Comparison of ENCODE assay signal across 8 cellular contexts in the genomic region with DNA sequence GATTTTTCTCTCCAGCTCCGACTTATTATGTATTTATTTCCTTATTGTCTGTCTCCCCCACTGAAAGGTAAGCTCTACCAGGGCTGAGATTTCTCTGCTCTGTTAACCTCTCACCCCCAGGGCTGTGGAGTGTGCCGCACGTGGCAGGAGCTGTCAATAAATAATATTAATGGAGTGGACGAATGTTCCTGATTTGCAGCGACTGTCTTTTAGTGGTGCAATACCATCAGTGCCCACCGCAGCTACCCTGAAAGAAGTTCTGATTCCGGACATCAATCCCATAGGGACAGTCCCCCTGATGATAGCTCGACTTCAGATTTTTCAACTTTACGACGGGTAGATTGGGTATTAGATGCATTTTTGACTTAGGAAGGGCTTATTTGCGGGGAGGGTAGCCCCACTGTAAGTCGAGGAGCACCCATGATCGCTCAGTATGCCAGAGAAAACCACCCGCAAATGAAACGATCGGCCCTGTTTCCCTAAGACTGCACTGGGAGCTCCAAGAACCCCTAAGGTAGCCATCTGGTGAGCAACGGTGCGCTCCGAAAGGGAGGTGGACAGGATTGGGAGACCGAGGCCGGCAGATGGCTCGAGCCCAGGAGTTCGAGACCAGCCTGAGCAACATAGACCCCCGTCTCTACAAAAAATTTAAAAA. TPM values are rescaled to one million over a fixed set of nuclear protein-coding genes. Genes with fewer than 3 reads are reported as not detected.
DNase-seq lines count a peak whose midpoint lies in the region; ATAC-seq and TF ChIP-seq lines count a peak whose summit lies in the region.

No MANE protein-coding gene starts in this region.

- H3K9me3 Mint-ChIP-seq in activated B cell treated with CpG ODN at 0.5 μM for 24 hours, result no peaks in the 10 kb centered on the region
- no peaks in the 10 kb centered on the region for H3K9me3 Mint-ChIP-seq in stimulated activated effector memory CD8-positive, alpha-beta T cell treated with anti-CD3 and anti-CD28 coated beads, Interleukin-12 subunit alpha, Interleukin-12 subunit beta, amount 100 ng/mL, for 72 hours

- POLR2A ChIA-PET in activated B cell treated with CpG ODN at 0.5 μM for 24 hours (lab: Charles Lee), result interaction anchor here (0.5 to 1.6 kb wide), 6 partner anchors 14 to 1620 kb away, joined by 3 to 9 read pairs (median 4); a partner anchor contains a TSS

- H3K27ac ChIP-seq in 22Rv1 (peak overlapping the region; percentile 73), hepatocyte (peak overlapping the region; percentile 46)

- CTCF ChIA-PET in activated B cell treated with CpG ODN at 0.5 μM for 24 hours (lab: Charles Lee), result interaction anchor here (2.1 kb wide), 1 partner anchor 14 kb away, joined by 8 read pairs; no protein-coding TSS in a partner anchor

- peaks cover 37% of the 10 kb centered on the region for H3K79me2 ChIP-seq in hepatocyte

- peaks cover 2% of the 10 kb centered on the region for H3K36me3 Mint-ChIP-seq in activated B cell treated with CpG ODN at 0.5 μM for 24 hours (ENCODE audit: low read depth)
- H3K36me3 Mint-ChIP-seq in stimulated activated effector memory CD8-positive, alpha-beta T cell treated with anti-CD3 and anti-CD28 coated beads, Interleukin-12 subunit alpha, Interleukin-12 subunit beta, amount 100 ng/mL, for 72 hours, result peaks cover 46% of the 10 kb centered on the region

- H3K27me3 Mint-ChIP-seq in activated B cell treated with CpG ODN at 0.5 μM for 24 hours, result peaks cover 8% of the 10 kb centered on the region

- no peaks in the 10 kb centered on the region for H3K36me3 ChIP-seq in hepatocyte (replicated peaks; ENCODE audit: insufficient read depth, low read depth)

- H4K20me1 ChIP-seq in hepatocyte (ENCODE audit: insufficient read depth, poor library complexity, severe bottlenecking), result peaks cover 30% of the 10 kb centered on the region

- H3K4me1 ChIP-seq in hepatocyte (ENCODE audit: insufficient read depth), result peaks cover 22% of the 10 kb centered on the region

- peak overlapping the region; percentile 39 for H3K4me3 ChIP-seq in hepatocyte

- peaks cover 32% of the 10 kb centered on the region for H3K4me1 Mint-ChIP-seq in activated B cell treated with CpG ODN at 0.5 μM for 24 hours
- peaks cover 57% of the 10 kb centered on the region for H3K4me1 Mint-ChIP-seq in stimulated activated effector memory CD8-positive, alpha-beta T cell treated with anti-CD3 and anti-CD28 coated beads, Interleukin-12 subunit alpha, Interleukin-12 subunit beta, amount 100 ng/mL, for 72 hours

- H3K4me2 ChIP-seq in hepatocyte, result peak overlapping the region; percentile 90

- WGBS in hepatocyte (ENCODE audit: low lambda C conversion rate, missing lambda C conversion rate), result 35% methylated on average over 24 of the region's 24 CpGs

- DNase-seq in activated B cell treated with CpG ODN at 0.5 μM for 24 hours (no peak), hepatocyte (ENCODE audit: low spot score) (no peak), superior temporal gyrus (ENCODE audit: extremely low spot score) (no peak), NCI-H2029 (lab: John Stamatoyannopoulos, UW) (no peak), NCI-H510A (lab: John Stamatoyannopoulos, UW) (no peak)
- no peak for DNase-seq in stimulated activated effector memory CD8-positive, alpha-beta T cell treated with anti-CD3 and anti-CD28 coated beads, Interleukin-12 subunit alpha, Interleukin-12 subunit beta, amount 100 ng/mL, for 72 hours (ENCODE audit: low spot score in 2 of 2)

- peak overlapping the region; percentile 55 for H2AFZ ChIP-seq in hepatocyte

- H3K27me3 ChIP-seq in hepatocyte, result no peaks in the 10 kb centered on the region

- peak overlapping the region; percentile 82 for H3K27ac Mint-ChIP-seq in activated B cell treated with CpG ODN at 0.5 μM for 24 hours
- H3K27ac Mint-ChIP-seq in stimulated activated effector memory CD8-positive, alpha-beta T cell treated with anti-CD3 and anti-CD28 coated beads, Interleukin-12 subunit alpha, Interleukin-12 subunit beta, amount 100 ng/mL, for 72 hours, result peak overlapping the region; percentile 81

- H3K9me2 ChIP-seq in hepatocyte (replicated peaks; ENCODE audit: insufficient read depth), result no peaks in the 10 kb centered on the region

- intact Hi-C loops in activated B cell treated with CpG ODN at 0.5 μM for 24 hours (cut with micrococcal nuclease), result loop anchor here (1.0 to 2.0 kb wide), 4 partner anchors 81 to 1789 kb away; a partner anchor contains a TSS

- peak overlapping the region; percentile 89 for H3K4me3 Mint-ChIP-seq in activated B cell treated with CpG ODN at 0.5 μM for 24 hours
- H3K4me3 Mint-ChIP-seq in stimulated activated effector memory CD8-positive, alpha-beta T cell treated with anti-CD3 and anti-CD28 coated beads, Interleukin-12 subunit alpha, Interleukin-12 subunit beta, amount 100 ng/mL, for 72 hours, result peak overlapping the region; percentile 81

- H3K9me3 ChIP-seq in hepatocyte (ENCODE audit: low read depth), result no peaks in the 10 kb centered on the region

- TF ChIP-seq CTCF in 22Rv1 (IDR thresholded peaks at IDR 0.05) (no peak), activated B cell treated with CpG ODN at 0.5 μM for 24 hours (IDR thresholded peaks at IDR 0.05) (no peak), hepatocyte (IDR thresholded peaks at IDR 0.05; ENCODE audit: poor library complexity) (no peak)

- peak; percentile 1 for ATAC-seq in GM18508 (IDR thresholded peaks at IDR 0.05; ENCODE audit: insufficient read depth, unreplicated experiment)
- ATAC-seq in activated B cell treated with CpG ODN at 0.5 μM for 24 hours (ENCODE audit: low read depth), result no peak
- no peak for ATAC-seq in stimulated activated effector memory CD8-positive, alpha-beta T cell treated with anti-CD3 and anti-CD28 coated beads, Interleukin-12 subunit alpha, Interleukin-12 subunit beta, amount 100 ng/mL, for 72 hours

RNA-seq across cellular contexts. Expression of a gene that starts 1.0 kb away (rescaled TPM):
- total RNA-seq in activated B cell treated with CpG ODN at 0.5 μM for 24 hours (28.0 and 32.7 TPM in 2 replicates), hepatocyte (32.1 and 38.0 TPM in 2 replicates)
- 25.9 and 27.8 TPM in 2 replicates for polyA plus RNA-seq in hepatocyte
